ENCODE assay signal across 3 cellular contexts in genomic region chr6:66232890-66233289, GRCh38.
"Had no signal": no experiment of that assay in that cellular context is flagged by ENCODE, and none has a peak within 500 bp of the region (broad histone marks: within the 10 kb centered on the region; RNA-seq: fewer than 3 reads in every experiment).

No MANE protein-coding gene starts in this region.

- DNase-seq: GDM1, GF-D8 had no signal

- H3K4me3 ChIP-seq: GM12878 had no signal

- ATAC-seq: GM12878 had no signal
